19 cellular contexts compared by ENCODE assay signal in the genomic region with DNA sequence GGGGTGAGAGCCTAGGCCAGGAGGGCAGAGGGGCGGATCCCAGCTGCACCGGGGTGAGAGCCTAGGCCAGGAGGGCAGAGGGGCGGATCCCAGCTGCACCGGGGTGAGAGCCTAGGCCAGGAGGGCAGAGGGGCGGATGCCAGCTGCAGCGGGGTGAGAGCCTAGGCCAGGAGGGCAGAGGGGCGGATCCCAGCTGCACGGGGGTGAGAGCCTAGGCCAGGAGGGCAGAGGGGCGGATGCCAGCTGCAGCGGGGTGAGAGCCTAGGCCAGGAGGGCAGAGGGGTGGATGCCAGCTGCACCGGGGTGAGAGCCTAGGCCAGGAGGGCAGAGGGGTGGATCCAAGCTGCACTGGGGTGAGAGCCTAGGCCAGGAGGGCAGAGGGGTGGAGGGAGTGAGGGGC. TPM values are rescaled to one million over a fixed set of nuclear protein-coding genes. Genes with fewer than 3 reads are reported as not detected.
"Had no signal": no experiment of that assay in that cellular context is flagged by ENCODE, and none has a peak within 500 bp of the region (broad histone marks: within the 10 kb centered on the region; RNA-seq: fewer than 3 reads in every experiment).

No MANE protein-coding gene starts in this region.

RNA-seq across cellular contexts. Expression of gene GALP, which starts 0.5 kb away (rescaled TPM):
- total RNA-seq: naive thymus-derived CD4-positive, alpha-beta T cell; natural killer cell; occipital lobe; osteoblast; ovary; progenitor cell of endocrine pancreas; psoas muscle; renal cortical epithelial cell; right cardiac atrium; sciatic nerve; smooth muscle cell; spleen; suprapubic skin; testis; transverse colon; upper lobe of right lung; urinary bladder; uterus had no signal
- polyA plus RNA-seq: naive thymus-derived CD4-positive, alpha-beta T cell; neural cell; ovary; psoas muscle; right cardiac atrium; smooth muscle cell; spleen; urinary bladder had no signal

RNA-seq across cellular contexts. Expression of gene ZSCAN5B, which starts 21.3 kb away (rescaled TPM):
- total RNA-seq: naive thymus-derived CD4-positive, alpha-beta T cell; natural killer cell; occipital lobe; progenitor cell of endocrine pancreas; psoas muscle; renal cortical epithelial cell; right cardiac atrium; sciatic nerve; smooth muscle cell; spleen; suprapubic skin; transverse colon; urinary bladder; uterus had no signal
- polyA plus RNA-seq: naive thymus-derived CD4-positive, alpha-beta T cell; ovary; right cardiac atrium; urinary bladder had no signal

RNA-seq across cellular contexts. Expression of gene ZSCAN5C, which starts 25.8 kb away (rescaled TPM):
- total RNA-seq: naive thymus-derived CD4-positive, alpha-beta T cell; natural killer cell; occipital lobe; osteoblast; ovary; progenitor cell of endocrine pancreas; psoas muscle; renal cortical epithelial cell; right cardiac atrium; sciatic nerve; smooth muscle cell; spleen; suprapubic skin; transverse colon; upper lobe of right lung; urinary bladder; uterus had no signal
- polyA plus RNA-seq: naive thymus-derived CD4-positive, alpha-beta T cell; neural cell; ovary; psoas muscle; right cardiac atrium; smooth muscle cell; spleen; urinary bladder had no signal
